19 cellular contexts compared by ENCODE assay signal in the genomic region with DNA sequence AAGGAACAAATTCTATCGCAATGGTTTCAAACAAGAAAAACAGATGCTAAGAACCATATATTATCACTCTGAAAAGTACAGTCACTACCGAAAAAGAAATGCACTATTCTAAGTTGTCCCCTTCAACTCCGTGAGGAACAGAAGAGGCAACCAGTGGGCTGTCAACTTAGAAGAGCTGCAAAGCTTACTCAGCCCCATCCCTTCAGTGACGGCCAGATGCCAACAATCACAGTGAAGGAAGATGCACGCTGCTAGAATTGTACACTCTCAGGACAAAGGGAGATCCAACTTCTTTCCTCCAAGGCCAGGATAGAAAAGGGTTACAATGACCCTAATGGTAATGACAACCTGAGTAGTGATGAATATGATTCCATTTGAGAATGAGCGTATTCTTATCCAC.
"Had no signal": no experiment of that assay in that cellular context is flagged by ENCODE, and none has a peak within 500 bp of the region (broad histone marks: within the 10 kb centered on the region; RNA-seq: fewer than 3 reads in every experiment).

No MANE protein-coding gene starts in this region.

- H3K27ac Mint-ChIP-seq: mesothelial cell of epicardium; natural killer cell; progenitor cell of endocrine pancreas; stimulated activated naive B cell treated with anti-CD40 and anti-IgM and Interleukin-4, amounts not matched to agents 10 μg/mL and 1 μg/mL and 100 μg/mL, for 72 hours had no signal

- DNase-seq: hippocampal formation; left cardiac atrium; naive B cell; natural killer cell; occipital lobe; right cardiac atrium; stimulated activated CD4-positive, alpha-beta T cell treated with anti-CD3 and anti-CD28 coated beads, Interleukin-12 subunit alpha, Interleukin-12 subunit beta, amount 100 ng/mL, for 4 hours; stimulated activated CD4-positive, alpha-beta T cell treated with anti-CD3 and anti-CD28 coated beads, Interleukin-15, amount 100 ng/mL, for 24 hours; stimulated activated CD4-positive, alpha-beta T cell treated with anti-CD3 and anti-CD28 coated beads, Interleukin-2, amount 100 ng/mL, for 24 hours; stimulated activated CD4-positive, alpha-beta T cell treated with anti-CD3 and anti-CD28 coated beads, Interleukin-4, amount 100 ng/mL, for 1 hour; stimulated activated naive B cell treated with anti-CD40 and anti-IgM and Interleukin-4, amounts not matched to agents 10 μg/mL and 1 μg/mL and 100 μg/mL, for 72 hours; stimulated activated naive CD8-positive, alpha-beta T cell treated with anti-CD3 and anti-CD28 coated beads, Interleukin-15, Interleukin-2, amounts not matched to agents 100 U/mL and 50 U/mL, for 24 hours; transverse colon; upper lobe of left lung had no signal

- H3K4me1 Mint-ChIP-seq: natural killer cell had no signal

- ATAC-seq: left lobe of liver; natural killer cell; right cardiac atrium; sciatic nerve; stimulated activated naive B cell treated with anti-CD40 and anti-IgM and Interleukin-4, amounts not matched to agents 10 μg/mL and 1 μg/mL and 100 μg/mL, for 72 hours; stimulated activated naive CD8-positive, alpha-beta T cell treated with anti-CD3 and anti-CD28 coated beads, Interleukin-15, Interleukin-2, amounts not matched to agents 100 U/mL and 50 U/mL, for 24 hours had no signal

- H3K4me3 Mint-ChIP-seq: mesothelial cell of epicardium; naive B cell; natural killer cell; stimulated activated naive B cell treated with anti-CD40 and anti-IgM and Interleukin-4, amounts not matched to agents 10 μg/mL and 1 μg/mL and 100 μg/mL, for 72 hours had no signal

- FAIRE-seq: keratinocyte had no signal

- H3K36me3 Mint-ChIP-seq: naive B cell had no signal

- H3K27me3 Mint-ChIP-seq: naive B cell; progenitor cell of endocrine pancreas; stimulated activated naive B cell treated with anti-CD40 and anti-IgM and Interleukin-4, amounts not matched to agents 10 μg/mL and 1 μg/mL and 100 μg/mL, for 72 hours had no signal

- H3K9me3 Mint-ChIP-seq: mesothelial cell of epicardium; naive B cell; natural killer cell; stimulated activated naive B cell treated with anti-CD40 and anti-IgM and Interleukin-4, amounts not matched to agents 10 μg/mL and 1 μg/mL and 100 μg/mL, for 72 hours had no signal
